In genomic region chr6:136550330-136551071, GRCh38 we compare ENCODE assay signal across 1 cellular context.
TF ChIP-seq lines count a peak whose summit lies in the region.

Gene MAP7 (minus strand): TSS chr6:136550422. CDS start chr6:136550408, 14 bp downstream.

TF ChIP-seq in GM12878, 131 proteins besides CTCF, POLR2A, EP300 and RAD21 (continued from another document):
- TF ChIP-seq RUNX3 (IDR thresholded peaks at IDR 0.05; ENCODE audit: low read length) (peak; percentile 44; the same call in 1 of the 2 replicates), SMC3 (IDR thresholded peaks at IDR 0.05; ENCODE audit: borderline replicate concordance, low read length) (peak; percentile 24; the same call in 1 of the 2 replicates), ATF7 (IDR thresholded peaks at IDR 0.05; ENCODE audit: low read depth) (no peak), IKZF1 (conservative IDR thresholded peaks at IDR 0.05) (peak; percentile 56), CBX5 (IDR thresholded peaks at IDR 0.05; ENCODE audit: low read depth) (no peak), BACH1 (IDR thresholded peaks at IDR 0.05; ENCODE audit: borderline replicate concordance) (peak; percentile 47; the same call in 1 of the 2 replicates), SMARCA5 (IDR thresholded peaks at IDR 0.05) (peak; percentile 87), ZNF217 (IDR thresholded peaks at IDR 0.05) (peak; percentile 84), LARP7 (IDR thresholded peaks at IDR 0.05) (peak; percentile 80), ZBTB33 (IDR thresholded peaks at IDR 0.05) (peak; percentile 74; the same call in 1 of the 2 replicates), DPF2 (IDR thresholded peaks at IDR 0.05) (peak; percentile 47; the same call in 1 of the 2 replicates), RELA (IDR thresholded peaks at IDR 0.05; ENCODE audit: borderline replicate concordance, partially characterized antibody) (peak; percentile 28), KLF5 (IDR thresholded peaks at IDR 0.05; ENCODE audit: partially characterized antibody) (no peak), YY1 (IDR thresholded peaks at IDR 0.05; ENCODE audit: low read depth, low read length) (peak; percentile 67)
